ENCODE assay signal across 22 cellular contexts in the genomic region with DNA sequence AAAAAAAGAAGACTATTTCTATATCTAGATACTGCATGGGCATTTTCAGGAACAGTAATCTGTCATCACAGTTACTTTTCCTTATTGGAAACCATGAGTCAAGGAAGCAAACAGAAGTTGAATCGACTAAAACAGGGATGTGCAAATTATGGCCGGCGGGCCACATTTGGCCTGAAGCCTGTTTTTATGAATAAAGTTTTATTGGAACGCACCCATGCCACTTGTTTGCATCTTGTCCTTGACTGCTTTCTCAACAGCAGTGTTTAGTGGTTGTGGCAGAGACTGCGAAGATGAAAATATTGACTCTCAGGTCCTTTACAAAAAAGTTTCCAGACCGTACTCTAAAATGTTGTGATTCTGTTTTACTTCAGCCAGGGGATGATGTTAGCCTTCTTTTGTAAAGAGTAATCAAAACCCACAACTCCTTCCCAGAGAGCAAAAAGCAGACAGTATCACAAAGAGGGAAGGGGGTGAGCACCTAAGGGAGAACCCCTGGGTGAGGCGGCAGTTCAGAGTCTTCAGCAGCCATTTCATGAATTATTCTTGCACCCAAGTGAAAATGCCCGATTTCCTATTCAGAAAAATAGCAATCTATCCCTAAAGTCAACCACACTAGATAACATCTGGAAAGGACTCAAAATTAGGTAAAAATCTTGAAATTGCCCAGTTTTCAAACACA.
"Had no signal": no experiment of that assay in that cellular context is flagged by ENCODE, and none has a peak within 500 bp of the region (broad histone marks: within the 10 kb centered on the region; RNA-seq: fewer than 3 reads in every experiment).

No MANE protein-coding gene starts in this region.

- H3K4me1 ChIP-seq: gastrocnemius medialis, testis, vagina had no signal

- H3K4me2 ChIP-seq: hepatocyte had no signal

- H3K27ac ChIP-seq: gastrocnemius medialis, hepatocyte, testis, upper lobe of left lung, vagina had no signal

- H3K36me3 ChIP-seq: gastrocnemius medialis, upper lobe of left lung, vagina had no signal

- DNase-seq: activated CD4-positive, alpha-beta T cell treated with anti-CD3 and anti-CD28 coated beads for 1 hour; activated CD8-positive, alpha-beta memory T cell treated with anti-CD3 and anti-CD28 coated beads, Interleukin-2, amount 10 ng/mL, durations not matched to agents 7 days and 5 days; activated CD8-positive, alpha-beta T cell treated with anti-CD3 and anti-CD28 coated beads, Interleukin-2, amount 10 ng/mL, durations not matched to agents 7 days and 5 days; activated naive CD8-positive, alpha-beta T cell treated with anti-CD3 and anti-CD28 coated beads, Interleukin-2, amount 50 U/mL, for 24 hours; activated T-cell treated with anti-CD3 and anti-CD28 coated beads, Interleukin-2, amount 50 U/mL, for 48 hours; effector memory CD4-positive, alpha-beta T cell; erythroblast; gastrocnemius medialis; islet precursor cell; left ventricle myocardium superior; naive B cell; posterior cingulate gyrus; stimulated activated CD4-positive, alpha-beta T cell treated with anti-CD3 and anti-CD28 coated beads, Interleukin-12 subunit alpha, Interleukin-12 subunit beta, amount 100 ng/mL, for 4 hours; stimulated activated CD4-positive, alpha-beta T cell treated with anti-CD3 and anti-CD28 coated beads, Interleukin-4, amount 100 ng/mL, for 1 hour; stimulated activated naive CD8-positive, alpha-beta T cell treated with anti-CD3 and anti-CD28 coated beads, Interleukin-15, Interleukin-2, amounts not matched to agents 100 U/mL and 50 U/mL, for 24 hours; T-helper 2 cell; upper lobe of left lung had no signal

- H3K27me3 ChIP-seq: gastrocnemius medialis, hepatocyte, testis, upper lobe of left lung, vagina had no signal

- H3K79me2 ChIP-seq: hepatocyte had no signal

- H3K9me3 ChIP-seq: gastrocnemius medialis, testis, upper lobe of left lung, vagina had no signal

- H3K4me3 ChIP-seq: gastrocnemius medialis, hepatocyte, testis, upper lobe of left lung, vagina had no signal

- H2AFZ ChIP-seq: hepatocyte had no signal

- ATAC-seq: activated CD8-positive, alpha-beta memory T cell treated with anti-CD3 and anti-CD28 coated beads, Interleukin-2, amount 10 ng/mL, durations not matched to agents 7 days and 5 days; activated CD8-positive, alpha-beta T cell treated with anti-CD3 and anti-CD28 coated beads, Interleukin-2, amount 10 ng/mL, durations not matched to agents 7 days and 5 days; activated naive CD8-positive, alpha-beta T cell treated with anti-CD3 and anti-CD28 coated beads, Interleukin-2, amount 50 U/mL, for 24 hours; gastrocnemius medialis; left ventricle myocardium superior; stimulated activated naive CD8-positive, alpha-beta T cell treated with anti-CD3 and anti-CD28 coated beads, Interleukin-15, Interleukin-2, amounts not matched to agents 100 U/mL and 50 U/mL, for 24 hours; WTC11 had no signal

- FAIRE-seq: colon had no signal
